Comparison of ENCODE assay signal across 16 cellular contexts in genomic region chr2:108574332-108574731, GRCh38.
"Had no signal": no experiment of that assay in that cellular context is flagged by ENCODE, and none has a peak within 500 bp of the region (broad histone marks: within the 10 kb centered on the region; RNA-seq: fewer than 3 reads in every experiment).

No MANE protein-coding gene starts in this region.

- H3K4me3 Mint-ChIP-seq: activated naive CD4-positive, alpha-beta T cell treated with anti-CD3 and anti-CD28 coated beads for 36 hours; naive thymus-derived CD8-positive, alpha-beta T cell; stimulated activated naive CD8-positive, alpha-beta T cell treated with anti-CD3 and anti-CD28 coated beads, Interleukin-15, Interleukin-2, amounts not matched to agents 100 ng/mL and 50 ng/mL, for 24 hours; type B pancreatic cell had no signal

- H3K27ac Mint-ChIP-seq: activated naive CD4-positive, alpha-beta T cell treated with anti-CD3 and anti-CD28 coated beads for 36 hours; activated T-helper 2 cell treated with anti-CD3 and anti-CD28 coated beads, Interferon-gamma antibody, Interleukin-2, Interleukin-4, amounts not matched to agents 10 μg/mL and 5 μg/mL and 100 μg/mL, durations not matched to agents 14 hours and 24 hours and 36 hours; naive thymus-derived CD8-positive, alpha-beta T cell; stimulated activated naive CD8-positive, alpha-beta T cell treated with anti-CD3 and anti-CD28 coated beads, Interleukin-15, Interleukin-2, amounts not matched to agents 100 ng/mL and 50 ng/mL, for 24 hours; type B pancreatic cell had no signal

- H3K36me3 ChIP-seq: cardiac muscle cell, right atrium auricular region had no signal

- FAIRE-seq: small intestine, TTC549 had no signal

- H3K9me3 Mint-ChIP-seq: activated naive CD4-positive, alpha-beta T cell treated with anti-CD3 and anti-CD28 coated beads for 36 hours; activated T-helper 2 cell treated with anti-CD3 and anti-CD28 coated beads, Interferon-gamma antibody, Interleukin-2, Interleukin-4, amounts not matched to agents 10 μg/mL and 5 μg/mL and 100 μg/mL, durations not matched to agents 14 hours and 24 hours and 36 hours; naive thymus-derived CD8-positive, alpha-beta T cell; stimulated activated naive CD8-positive, alpha-beta T cell treated with anti-CD3 and anti-CD28 coated beads, Interleukin-15, Interleukin-2, amounts not matched to agents 100 ng/mL and 50 ng/mL, for 24 hours; type B pancreatic cell; WTC11 had no signal

- DNase-seq: activated CD4-positive, alpha-beta T cell treated with anti-CD3 and anti-CD28 coated beads, Interleukin-2, amount 50 U/mL, for 1 hour; activated CD8-positive, alpha-beta memory T cell treated with anti-CD3 and anti-CD28 coated beads for 24 hours; activated naive CD4-positive, alpha-beta T cell treated with anti-CD3 and anti-CD28 coated beads for 36 hours; left cardiac atrium; naive thymus-derived CD8-positive, alpha-beta T cell; nucleus accumbens; small intestine; SW 1271 had no signal

- H3K27ac ChIP-seq: cardiac muscle cell had no signal

- H3K27me3 Mint-ChIP-seq: naive thymus-derived CD8-positive, alpha-beta T cell; stimulated activated naive CD8-positive, alpha-beta T cell treated with anti-CD3 and anti-CD28 coated beads, Interleukin-15, Interleukin-2, amounts not matched to agents 100 ng/mL and 50 ng/mL, for 24 hours; type B pancreatic cell had no signal

- H3K36me3 Mint-ChIP-seq: naive thymus-derived CD8-positive, alpha-beta T cell; WTC11 had no signal

- ATAC-seq: naive thymus-derived CD8-positive, alpha-beta T cell had no signal

- H3K4me3 ChIP-seq: cardiac muscle cell, lung, right atrium auricular region had no signal

- H3K9me3 ChIP-seq: right atrium auricular region had no signal

- H3K27me3 ChIP-seq: cardiac muscle cell, right atrium auricular region had no signal
